In genomic region chr7:148447221-148447845, GRCh38 we compare ENCODE assay signal across 10 cellular contexts.
DNase-seq lines count a peak whose midpoint lies in the region; ATAC-seq and TF ChIP-seq lines count a peak whose summit lies in the region.
"Had no signal": no experiment of that assay in that cellular context is flagged by ENCODE, and none has a peak within 500 bp of the region (broad histone marks: within the 10 kb centered on the region; RNA-seq: fewer than 3 reads in every experiment).

No MANE protein-coding gene starts in this region.

- peaks cover 2% of the 10 kb centered on the region for H3K36me3 Mint-ChIP-seq in activated CD8-positive, alpha-beta memory T cell treated with anti-CD3 and anti-CD28 coated beads, Interleukin-2, amount 10 ng/mL, durations not matched to agents 7 days and 5 days
- peaks cover 16% of the 10 kb centered on the region for H3K36me3 Mint-ChIP-seq in glutamatergic neuron (ENCODE audit: unreplicated experiment)

- peaks cover 26% of the 10 kb centered on the region for H3K4me1 Mint-ChIP-seq in activated CD8-positive, alpha-beta memory T cell treated with anti-CD3 and anti-CD28 coated beads, Interleukin-2, amount 10 ng/mL, durations not matched to agents 7 days and 5 days
- no peaks in the 10 kb centered on the region for H3K4me1 Mint-ChIP-seq in stimulated activated naive CD8-positive, alpha-beta T cell treated with anti-CD3 and anti-CD28 coated beads, Interleukin-15, amount 100 ng/mL, for 72 hours
- H3K4me1 Mint-ChIP-seq in glutamatergic neuron (ENCODE audit: low read depth, unreplicated experiment) = no peaks in the 10 kb centered on the region
- H3K4me1 Mint-ChIP-seq: naive thymus-derived CD8-positive, alpha-beta T cell had no signal

- CTCF ChIA-PET in activated CD8-positive, alpha-beta memory T cell treated with anti-CD3 and anti-CD28 coated beads, Interleukin-2, amount 10 ng/mL, durations not matched to agents 7 days and 5 days (lab: Charles Lee) = interaction anchor here (0.7 kb wide), 1 partner anchor 10 kb away, joined by 3 read pairs; no protein-coding TSS in a partner anchor

- no peak for DNase-seq in activated CD8-positive, alpha-beta memory T cell treated with anti-CD3 and anti-CD28 coated beads, Interleukin-2, amount 10 ng/mL, durations not matched to agents 7 days and 5 days
- no peak for DNase-seq in activated CD8-positive, alpha-beta memory T cell treated with anti-CD3 and anti-CD28 coated beads, Interleukin-2, amount 50 U/mL, for 4 hours
- DNase-seq in stimulated activated naive CD8-positive, alpha-beta T cell treated with anti-CD3 and anti-CD28 coated beads, Interleukin-15, amount 100 ng/mL, for 72 hours = no peak
- DNase-seq in anterior cingulate cortex (lab: John Stamatoyannopoulos, UW) = no peak
- no peak for DNase-seq in mesenteric fat pad (ENCODE audit: low spot score)
- DNase-seq in glutamatergic neuron = no peak
- DNase-seq: gastrocnemius medialis; naive thymus-derived CD8-positive, alpha-beta T cell had no signal

- H3K4me3 Mint-ChIP-seq in activated CD8-positive, alpha-beta memory T cell treated with anti-CD3 and anti-CD28 coated beads, Interleukin-2, amount 10 ng/mL, durations not matched to agents 7 days and 5 days = no peak overlapping the region
- no peak overlapping the region for H3K4me3 Mint-ChIP-seq in stimulated activated naive CD8-positive, alpha-beta T cell treated with anti-CD3 and anti-CD28 coated beads, Interleukin-15, amount 100 ng/mL, for 72 hours
- no peak overlapping the region for H3K4me3 Mint-ChIP-seq in glutamatergic neuron (ENCODE audit: unreplicated experiment)
- H3K4me3 Mint-ChIP-seq: naive thymus-derived CD8-positive, alpha-beta T cell had no signal

- H3K27me3 Mint-ChIP-seq in activated CD8-positive, alpha-beta memory T cell treated with anti-CD3 and anti-CD28 coated beads, Interleukin-2, amount 10 ng/mL, durations not matched to agents 7 days and 5 days = peaks cover 7% of the 10 kb centered on the region
- H3K27me3 Mint-ChIP-seq in stimulated activated naive CD8-positive, alpha-beta T cell treated with anti-CD3 and anti-CD28 coated beads, Interleukin-15, amount 100 ng/mL, for 72 hours = peaks cover 4% of the 10 kb centered on the region
- peaks cover 4% of the 10 kb centered on the region for H3K27me3 Mint-ChIP-seq in glutamatergic neuron (ENCODE audit: unreplicated experiment)

- no peak for TF ChIP-seq CTCF in glutamatergic neuron (IDR thresholded peaks at IDR 0.05; ENCODE audit: partially characterized antibody, unreplicated experiment)

- H3K9me3 Mint-ChIP-seq in activated CD8-positive, alpha-beta memory T cell treated with anti-CD3 and anti-CD28 coated beads, Interleukin-2, amount 10 ng/mL, durations not matched to agents 7 days and 5 days (ENCODE audit: low read depth) = peaks cover 6% of the 10 kb centered on the region
- no peaks in the 10 kb centered on the region for H3K9me3 Mint-ChIP-seq in stimulated activated naive CD8-positive, alpha-beta T cell treated with anti-CD3 and anti-CD28 coated beads, Interleukin-15, amount 100 ng/mL, for 72 hours
- H3K9me3 Mint-ChIP-seq in glutamatergic neuron (ENCODE audit: unreplicated experiment) = peaks cover 9% of the 10 kb centered on the region

- H3K27ac Mint-ChIP-seq in activated CD8-positive, alpha-beta memory T cell treated with anti-CD3 and anti-CD28 coated beads, Interleukin-2, amount 10 ng/mL, durations not matched to agents 7 days and 5 days = no peak overlapping the region
- no peak overlapping the region for H3K27ac Mint-ChIP-seq in stimulated activated naive CD8-positive, alpha-beta T cell treated with anti-CD3 and anti-CD28 coated beads, Interleukin-15, amount 100 ng/mL, for 72 hours
- no peak overlapping the region for H3K27ac Mint-ChIP-seq in glutamatergic neuron (ENCODE audit: unreplicated experiment)
- H3K27ac Mint-ChIP-seq: naive thymus-derived CD8-positive, alpha-beta T cell had no signal

- peak; percentile 64 for ATAC-seq in activated CD8-positive, alpha-beta memory T cell treated with anti-CD3 and anti-CD28 coated beads, Interleukin-2, amount 10 ng/mL, durations not matched to agents 7 days and 5 days
- peak; percentile 89 for ATAC-seq in HG02678 (IDR thresholded peaks at IDR 0.05; ENCODE audit: unreplicated experiment)
- ATAC-seq in HG03571 (IDR thresholded peaks at IDR 0.05; ENCODE audit: unreplicated experiment) = peak; percentile 91
- ATAC-seq in stimulated activated naive CD8-positive, alpha-beta T cell treated with anti-CD3 and anti-CD28 coated beads, Interleukin-15, amount 100 ng/mL, for 72 hours = peak; percentile 84
- ATAC-seq: gastrocnemius medialis; naive thymus-derived CD8-positive, alpha-beta T cell had no signal
